In the genomic region with DNA sequence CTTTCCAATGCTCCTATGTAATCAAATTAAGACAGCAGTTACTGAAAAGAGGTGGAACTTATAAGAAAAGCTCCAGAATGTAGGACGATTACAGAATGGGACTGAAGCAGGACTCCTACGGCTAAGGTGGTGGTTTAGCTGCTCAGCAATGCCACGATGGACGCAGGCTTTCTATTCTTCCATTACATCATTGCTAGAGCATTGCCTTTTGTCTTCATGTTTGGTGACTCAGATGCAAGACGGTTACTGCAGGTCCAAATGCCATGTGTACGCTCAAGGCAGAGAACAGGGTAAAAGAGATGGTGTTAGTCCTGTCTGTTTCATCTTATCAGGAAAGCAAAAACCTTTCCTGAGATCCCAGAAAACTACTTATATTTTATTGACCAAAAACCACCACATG, we compare ENCODE assay signal across 19 cellular contexts.
DNase-seq lines count a peak whose midpoint lies in the region; ATAC-seq and TF ChIP-seq lines count a peak whose summit lies in the region.
"Had no signal": no experiment of that assay in that cellular context is flagged by ENCODE, and none has a peak within 500 bp of the region (broad histone marks: within the 10 kb centered on the region; RNA-seq: fewer than 3 reads in every experiment).

No MANE protein-coding gene starts in this region.

- peak overlapping the region; percentile 84 for H3K27ac ChIP-seq in SJSA1
- H3K27ac ChIP-seq: RWPE1 had no signal

- no peaks in the 10 kb centered on the region for H3K36me3 Mint-ChIP-seq in nephron (ENCODE audit: low read depth)
- H3K36me3 Mint-ChIP-seq: CD4-positive, alpha-beta memory T cell had no signal

- H3K27me3 Mint-ChIP-seq in nephron (ENCODE audit: low read depth) = no peaks in the 10 kb centered on the region

- DNase-seq in SJSA1 (ENCODE audit: low read depth in 1 of 2, low spot score in 2 of 2) (peak; percentile 72 to 82), dermis blood vessel endothelial cell (peak; percentile 38), NCI-H524 treated with DMSO at 0.1 percent for 48 hours (lab: John Stamatoyannopoulos, UW) (no peak), glomerular visceral epithelial cell (ENCODE audit: extremely low spot score) (no peak)
- no peak for DNase-seq in stimulated activated CD4-positive, alpha-beta T cell treated with anti-CD3 and anti-CD28 coated beads, Interleukin-4, amount 100 ng/mL, for 4 hours
- DNase-seq: Calu3; CD4-positive, alpha-beta memory T cell; DMS53; GOT3; MG63; NCI-H1092 treated with DMSO at 0.1 percent for 48 hours; NCI-H1694; NCI-H446; NCI-H774; PC-3 had no signal

- no peaks in the 10 kb centered on the region for H3K9me3 ChIP-seq in SJSA1 (replicated peaks)
- H3K9me3 ChIP-seq: MG63 had no signal

- peaks cover 7% of the 10 kb centered on the region for H3K9me3 Mint-ChIP-seq in nephron

- no peaks in the 10 kb centered on the region; the same call in 1 of the 2 replicates for H3K36me3 ChIP-seq in SJSA1
- H3K36me3 ChIP-seq: MG63 had no signal

- ATAC-seq in HG02884 (IDR thresholded peaks at IDR 0.05; ENCODE audit: unreplicated experiment) = no peak
- ATAC-seq: PC-3 had no signal

- H3K4me3 Mint-ChIP-seq in nephron = peak overlapping the region in 2 of 3 experiments; percentile 17 to 21
- H3K4me3 Mint-ChIP-seq: B cell; CD4-positive, alpha-beta memory T cell had no signal

- H3K4me1 ChIP-seq in SJSA1 (replicated peaks) = peaks cover 52% of the 10 kb centered on the region

- no peak for TF ChIP-seq CTCF in nephron (IDR thresholded peaks at IDR 0.05; ENCODE audit: unreplicated experiment in 3 of 3)

- H3K27me3 ChIP-seq in SJSA1 (replicated peaks) = no peaks in the 10 kb centered on the region
- H3K27me3 ChIP-seq: MG63 had no signal

- H3K4me1 Mint-ChIP-seq in nephron = peaks cover 31% of the 10 kb centered on the region
- H3K4me1 Mint-ChIP-seq: B cell; CD4-positive, alpha-beta memory T cell had no signal

- no peak overlapping the region for H3K4me3 ChIP-seq in SJSA1
- H3K4me3 ChIP-seq: MG63 had no signal

- peak overlapping the region; percentile 82 to 92 (median 86) for H3K27ac Mint-ChIP-seq in nephron
- H3K27ac Mint-ChIP-seq: B cell; CD4-positive, alpha-beta memory T cell had no signal

Comparison
In these comparisons a context has a peak if more than half of its experiments do, and no peak if none do; other contexts are left out.
1. DNase-seq: peak in SJSA1 (2 of 2) and dermis blood vessel endothelial cell (single experiment); none in stimulated activated CD4-positive, alpha-beta T cell treated with anti-CD3 and anti-CD28 coated beads, Interleukin-4, amount 100 ng/mL, for 4 hours (0 of 2), NCI-H524 treated with DMSO at 0.1 percent for 48 hours (single experiment) and glomerular visceral epithelial cell (single experiment).